ENCODE assay signal across 8 cellular contexts in the genomic region with DNA sequence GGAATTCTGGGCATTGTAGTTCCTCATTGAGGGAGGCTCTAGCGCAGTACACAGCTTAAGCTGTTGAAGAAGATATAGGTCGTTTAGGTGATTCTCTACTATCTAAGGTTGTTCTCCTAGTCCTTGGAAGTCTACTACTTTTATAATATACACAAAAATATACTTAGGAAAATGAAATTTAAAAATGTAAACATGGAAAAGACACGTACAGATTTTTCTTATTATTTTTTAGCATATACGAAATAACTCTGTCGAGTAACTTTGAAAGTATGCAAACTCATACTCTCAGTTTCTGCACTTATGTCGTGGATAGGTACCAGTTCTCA. TPM values are rescaled to one million over a fixed set of nuclear protein-coding genes. Genes with fewer than 3 reads are reported as not detected.
DNase-seq lines count a peak whose midpoint lies in the region; ATAC-seq and TF ChIP-seq lines count a peak whose summit lies in the region.

No MANE protein-coding gene starts in this region.

- ATAC-seq in GM21447 (IDR thresholded peaks at IDR 0.05; ENCODE audit: unreplicated experiment) = no peak
- no peak for ATAC-seq in GM21619 (IDR thresholded peaks at IDR 0.05; ENCODE audit: unreplicated experiment)
- no peak for ATAC-seq in GM21528 (IDR thresholded peaks at IDR 0.05; ENCODE audit: low FRiP score, unreplicated experiment)

- peak overlapping the region; percentile 76 for H2AFZ ChIP-seq in KMS-11 (ENCODE audit: low read depth)

- peak overlapping the region; percentile 95 to 99 (median 97) for H3K4me3 Mint-ChIP-seq in CD4-positive, alpha-beta memory T cell
- H3K4me3 Mint-ChIP-seq in neural crest cell = peak overlapping the region; percentile 98

- H3K27ac ChIP-seq in CD4-positive, alpha-beta memory T cell (ENCODE audit: low read depth, low read length) = peak overlapping the region; percentile 82
- peak overlapping the region; percentile 71 for H3K27ac ChIP-seq in KMS-11
- H3K27ac ChIP-seq in dorsolateral prefrontal cortex = peak overlapping the region in 34 of 59 donors; percentile 1 to 85 (median 60)

- peak overlapping the region; percentile 38 to 80 for H3K4me3 ChIP-seq in CD4-positive, alpha-beta memory T cell (ENCODE audit: low read length in 2 of 2)
- H3K4me3 ChIP-seq in KMS-11 (IDR thresholded peaks at IDR 0.05; ENCODE audit: insufficient read depth, low read depth, low read length) = no peak overlapping the region
- peak overlapping the region; percentile 50 to 95 (median 79) for H3K4me3 ChIP-seq in dorsolateral prefrontal cortex

- no peak for TF ChIP-seq CTCF in KMS-11 (conservative IDR thresholded peaks at IDR 0.05; ENCODE audit: low read depth, low read length)
- peak in 3 of 56 donors; percentile 9 to 34 (median 11) for TF ChIP-seq CTCF in dorsolateral prefrontal cortex (IDR thresholded peaks at IDR 0.05 in 54 of 56, conservative IDR thresholded peaks at IDR 0.05 in 2 of 56; ENCODE audit: low read depth in 1 of 56, partially characterized antibody in 56 of 56)
- no peak for TF ChIP-seq CTCF in neural crest cell (conservative IDR thresholded peaks at IDR 0.05)

- no peaks in the 10 kb centered on the region for H3K27me3 ChIP-seq in CD4-positive, alpha-beta memory T cell (ENCODE audit: insufficient read depth, low read length)
- H3K27me3 ChIP-seq in KMS-11 (ENCODE audit: insufficient read depth, low read depth) = no peaks in the 10 kb centered on the region
- no peaks in the 10 kb centered on the region for H3K27me3 ChIP-seq in dorsolateral prefrontal cortex

- POLR2A ChIA-PET in CD4-positive, alpha-beta memory T cell (lab: Charles Lee; ENCODE audit: partially characterized antibody) = interaction anchor here (0.6 to 4.0 kb wide), 6 partner anchors 9 to 225 kb away, joined by 3 to 41 read pairs (median 6); a partner anchor contains a TSS

- no peaks in the 10 kb centered on the region for H4K20me1 ChIP-seq in KMS-11 (ENCODE audit: insufficient read depth)

- H3K79me2 ChIP-seq in KMS-11 (ENCODE audit: insufficient read depth, low read depth) = peaks cover 35% of the 10 kb centered on the region; the same call in 1 of the 2 replicates

- H3K36me3 Mint-ChIP-seq in CD4-positive, alpha-beta memory T cell = peaks cover 0 to 11% of the 10 kb centered on the region in 2 donors
- H3K36me3 Mint-ChIP-seq in neural crest cell (ENCODE audit: low read depth) = no peaks in the 10 kb centered on the region

- no peaks in the 10 kb centered on the region for H3K9me3 ChIP-seq in CD4-positive, alpha-beta memory T cell (ENCODE audit: control insufficient read depth in 1 of 2, low read length in 2 of 2)

- H3K36me3 ChIP-seq in CD4-positive, alpha-beta memory T cell (ENCODE audit: insufficient read depth, low read length) = no peaks in the 10 kb centered on the region
- no peaks in the 10 kb centered on the region for H3K36me3 ChIP-seq in KMS-11 (ENCODE audit: insufficient read depth)

- peak overlapping the region; percentile 87 to 98 (median 95) for H3K27ac Mint-ChIP-seq in CD4-positive, alpha-beta memory T cell
- no peak overlapping the region for H3K27ac Mint-ChIP-seq in neural crest cell (ENCODE audit: unreplicated experiment)

- CTCF ChIA-PET in CD4-positive, alpha-beta memory T cell (lab: Charles Lee; ENCODE audit: partially characterized antibody) = interaction anchor here (1.5 to 1.9 kb wide), 3 partner anchors 9 to 251 kb away, joined by 5 to 10 read pairs (median 6); a partner anchor contains a TSS

- no peaks in the 10 kb centered on the region for H3K9me3 Mint-ChIP-seq in CD4-positive, alpha-beta memory T cell
- no peaks in the 10 kb centered on the region for H3K9me3 Mint-ChIP-seq in neural crest cell

- H3K4me1 Mint-ChIP-seq in CD4-positive, alpha-beta memory T cell = peaks cover 14 to 32% (median 25%) of the 10 kb centered on the region in 4 donors
- peaks cover 30% of the 10 kb centered on the region for H3K4me1 Mint-ChIP-seq in neural crest cell

- intact Hi-C loops in CD4-positive, alpha-beta memory T cell (cut with micrococcal nuclease) = loop anchor here (1.0 to 5.0 kb wide), 6 partner anchors 10 to 253 kb away; a partner anchor contains a TSS
- intact Hi-C loops in dorsolateral prefrontal cortex (cut with DNase I) = loop anchor here in 1 of 2 donors (1.0 kb wide), 1 partner anchor 10 kb away; a partner anchor contains a TSS

- H3K27me3 Mint-ChIP-seq in CD4-positive, alpha-beta memory T cell = peaks cover 2 to 3% of the 10 kb centered on the region in 2 donors
- peaks cover 20% of the 10 kb centered on the region for H3K27me3 Mint-ChIP-seq in neural crest cell (ENCODE audit: low read depth)

- H3K4me1 ChIP-seq in CD4-positive, alpha-beta memory T cell (ENCODE audit: insufficient read depth, low read length) = peaks cover 12% of the 10 kb centered on the region
- peaks cover 38% of the 10 kb centered on the region for H3K4me1 ChIP-seq in KMS-11 (ENCODE audit: low read depth, poor library complexity, severe bottlenecking)

- no peak for DNase-seq in CD4-positive, alpha-beta memory T cell
- DNase-seq in dorsolateral prefrontal cortex (no peak), neural crest cell (ENCODE audit: low read depth, low spot score) (no peak), T-helper 9 cell (no peak)

- H3K4me2 ChIP-seq in KMS-11 = peak overlapping the region; percentile 95

- peak overlapping the region; percentile 69 for H3K9ac ChIP-seq in KMS-11

RNA-seq across cellular contexts. Expression of a gene that starts 0.3 kb away (rescaled TPM):
- total RNA-seq in CD4-positive, alpha-beta memory T cell = 10 to 100 TPM; 25.8 to 31.8 TPM
- 10 to 100 TPM; 12.4 to 17.4 TPM for polyA plus RNA-seq in CD4-positive, alpha-beta memory T cell
- 10 to 100 TPM; 36.9 to 85.3 (median 55.5) TPM for total RNA-seq in dorsolateral prefrontal cortex
- 32.9 and 36.4 TPM in 2 replicates for total RNA-seq in neural crest cell

RNA-seq across cellular contexts. Expression of a gene that starts 10.2 kb away (rescaled TPM):
- 10 to 100 TPM; 79.2 to 82.9 TPM for total RNA-seq in CD4-positive, alpha-beta memory T cell
- polyA plus RNA-seq in CD4-positive, alpha-beta memory T cell = 100 to 1,000 TPM in 1 of 2 donors, 10 to 100 TPM in 1; 36.8 to 103 TPM
- 10 to 100 TPM; 49.0 to 86.8 (median 70.5) TPM for total RNA-seq in dorsolateral prefrontal cortex
- 69.6 and 70.0 TPM in 2 replicates for total RNA-seq in neural crest cell
